Comparison of ENCODE assay signal across 17 cellular contexts in the genomic region with DNA sequence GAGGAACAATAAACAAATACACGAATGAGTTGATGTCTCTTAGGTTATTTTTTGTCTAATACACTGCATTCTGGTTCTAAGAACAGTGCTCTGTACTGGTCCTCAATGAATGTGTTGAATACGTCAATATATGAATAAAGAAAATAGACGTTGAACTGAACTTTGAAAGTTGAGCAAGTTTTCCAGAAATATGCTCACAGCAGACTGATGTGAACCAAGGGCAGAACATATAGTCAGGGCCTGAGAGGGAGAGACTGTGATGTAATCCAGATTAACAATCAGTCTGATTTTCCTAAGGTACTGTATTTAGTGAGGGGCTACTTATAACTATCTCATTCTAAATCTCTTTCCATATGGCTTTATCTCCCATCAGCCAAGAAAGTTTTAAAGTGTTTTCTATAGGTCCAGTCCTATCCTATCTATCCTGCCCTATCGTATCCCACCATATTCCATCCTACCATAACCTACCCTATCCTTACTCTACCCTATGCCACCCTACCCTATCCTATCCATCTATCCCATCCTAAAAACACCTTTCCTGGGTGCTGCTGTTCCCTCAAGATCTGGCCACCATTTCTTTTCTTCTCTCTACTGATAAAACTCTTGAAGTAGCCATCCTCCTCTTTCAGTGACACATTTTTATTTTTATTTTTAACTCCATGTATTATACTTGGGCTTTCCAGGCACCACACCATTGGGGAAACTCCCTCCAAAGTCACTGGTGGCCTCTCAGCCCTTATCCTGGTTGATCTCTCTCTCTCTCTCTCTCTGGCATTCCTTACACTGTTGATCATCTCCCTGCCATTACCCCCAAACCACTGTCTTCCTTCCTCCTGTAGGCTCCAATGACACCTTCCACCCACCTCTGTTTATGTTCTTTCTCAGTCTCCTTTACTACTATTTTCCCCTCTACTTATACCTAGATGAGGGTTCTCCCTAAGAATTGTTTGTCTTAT.
"Had no signal": no experiment of that assay in that cellular context is flagged by ENCODE, and none has a peak within 500 bp of the region (broad histone marks: within the 10 kb centered on the region; RNA-seq: fewer than 3 reads in every experiment).

No MANE protein-coding gene starts in this region.

- ATAC-seq: esophagus mucosa; gastroesophageal sphincter; heart right ventricle; left lung; sciatic nerve; stimulated activated naive CD8-positive, alpha-beta T cell treated with anti-CD3 and anti-CD28 coated beads, Interleukin-15, amount 100 ng/mL, for 72 hours had no signal

- DNase-seq: activated B cell treated with CpG ODN at 0.5 μM for 24 hours; activated CD4-positive, alpha-beta memory T cell treated with anti-CD3 and anti-CD28 coated beads for 36 hours; activated CD4-positive, alpha-beta T cell treated with anti-CD3 and anti-CD28 coated beads for 4 hours; activated naive CD8-positive, alpha-beta T cell treated with anti-CD3 and anti-CD28 coated beads for 36 hours; activated T-cell treated with anti-CD3 and anti-CD28 coated beads for 4 hours; amniotic stem cell; effector CD8-positive, alpha-beta T cell; heart right ventricle; left lung; naive B cell; ovary; stimulated activated CD4-positive, alpha-beta T cell treated with anti-CD3 and anti-CD28 coated beads, Interleukin-4, amount 100 ng/mL, for 1 hour; stimulated activated naive CD8-positive, alpha-beta T cell treated with anti-CD3 and anti-CD28 coated beads, Interleukin-15, amount 100 ng/mL, for 72 hours; trophoblast cell had no signal
